In the genomic region with DNA sequence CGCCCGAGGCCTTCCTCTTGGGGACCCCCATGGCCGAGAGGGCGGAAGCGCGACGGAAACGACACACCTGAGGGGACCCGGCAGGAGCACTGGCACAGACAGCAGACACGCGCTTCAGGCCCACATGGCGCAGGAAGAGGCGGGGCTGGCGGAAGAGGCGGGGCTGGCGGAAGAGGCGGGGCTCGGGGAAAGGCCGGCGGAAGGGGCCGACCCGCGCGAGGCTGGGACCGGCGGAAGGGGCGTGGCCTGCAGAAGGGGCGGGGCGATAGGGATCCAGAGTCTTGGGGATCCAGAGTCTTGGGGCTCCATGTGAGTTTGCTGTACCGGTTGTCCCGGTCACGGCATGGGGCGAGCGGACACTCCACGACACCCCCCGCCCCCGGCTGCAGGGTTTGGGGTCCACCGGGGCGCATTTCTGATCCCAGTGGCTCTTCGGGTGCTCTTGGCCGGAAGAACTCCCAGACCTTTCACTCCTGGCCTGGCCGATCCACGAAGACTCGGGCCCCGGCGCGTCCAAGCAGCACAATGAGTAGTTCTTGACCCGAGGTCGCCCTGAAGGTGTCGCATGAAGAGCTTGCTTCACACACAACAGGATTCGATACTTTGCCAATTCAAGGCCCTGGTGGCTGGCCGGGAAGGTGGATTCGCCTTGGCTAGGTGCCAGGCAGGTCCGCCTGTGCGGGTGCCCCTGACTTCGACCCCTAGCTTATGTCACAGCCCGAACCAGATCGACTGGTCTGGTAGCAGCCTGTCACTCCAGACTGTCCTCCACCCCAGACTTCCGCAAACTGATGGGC, we compare ENCODE assay signal across 1 cellular context.
TF ChIP-seq lines count a peak whose summit lies in the region.

A gene with protein sequence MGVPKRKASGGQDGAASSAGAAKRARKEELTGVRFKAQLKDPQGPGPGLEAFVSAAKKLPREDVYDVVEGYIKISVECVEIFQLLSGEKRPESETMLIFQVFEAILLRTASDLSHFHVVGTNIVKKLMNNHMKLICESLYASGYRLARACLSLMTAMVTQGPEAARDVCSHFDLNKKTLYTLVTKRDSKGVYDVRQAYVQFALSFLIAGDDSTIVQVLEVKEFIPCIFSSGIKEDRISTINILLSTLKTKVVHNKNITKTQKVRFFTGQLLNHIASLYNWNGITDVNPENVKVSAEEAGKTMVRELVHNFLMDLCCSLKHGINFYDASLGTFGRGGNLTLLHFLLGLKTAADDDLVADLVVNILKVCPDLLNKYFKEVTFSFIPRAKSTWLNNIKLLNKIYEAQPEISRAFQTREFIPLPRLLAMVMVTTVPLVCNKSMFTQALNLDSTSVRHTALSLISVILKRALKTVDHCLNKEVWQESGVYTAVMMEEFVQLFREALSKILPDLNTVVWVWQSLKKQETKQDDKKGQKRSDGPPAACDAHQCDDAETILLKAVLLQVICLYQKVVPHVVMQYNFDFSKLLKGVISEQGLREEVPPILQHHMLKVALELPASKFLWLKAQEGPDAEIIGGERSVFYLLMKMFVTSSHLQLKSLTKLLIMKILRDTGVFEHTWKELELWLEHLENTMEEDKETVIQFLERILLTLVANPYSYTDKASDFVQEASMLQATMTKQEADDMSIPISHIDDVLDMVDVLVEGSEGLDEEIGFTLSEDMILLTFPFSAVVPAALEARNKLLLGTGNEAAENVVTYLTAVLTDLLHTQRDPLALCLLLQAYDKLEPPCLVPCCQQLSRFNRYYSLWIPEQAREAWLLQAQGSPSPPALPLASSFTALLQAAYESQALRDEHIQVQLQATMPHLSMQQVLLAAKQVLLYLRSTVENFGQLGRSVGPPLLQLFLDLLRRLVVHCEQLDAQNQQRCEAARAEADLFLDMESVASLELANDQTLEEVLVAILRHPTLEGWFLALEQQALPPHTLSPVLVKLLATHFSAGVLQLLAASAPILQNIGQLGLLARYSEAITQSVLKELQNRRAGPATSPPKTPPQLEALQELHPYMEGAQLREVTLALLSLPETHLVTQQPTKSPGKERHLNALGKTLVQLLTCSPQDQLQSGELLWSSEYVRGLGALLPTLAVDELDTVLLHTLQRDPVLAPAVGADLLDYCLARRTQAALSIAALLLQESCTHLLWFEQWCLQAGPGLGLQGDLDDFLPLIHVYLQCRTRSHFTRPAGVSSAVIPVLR (N-terminal part only) (minus strand): TSS at position 133 of the 797 bp plus-strand sequence. CDS start 102 bp downstream, at position 31.

TF ChIP-seq in WTC11, 78 proteins besides CTCF, POLR2A, EP300 and RAD21 (continued from another document):
- TF ChIP-seq, protein P1, sequence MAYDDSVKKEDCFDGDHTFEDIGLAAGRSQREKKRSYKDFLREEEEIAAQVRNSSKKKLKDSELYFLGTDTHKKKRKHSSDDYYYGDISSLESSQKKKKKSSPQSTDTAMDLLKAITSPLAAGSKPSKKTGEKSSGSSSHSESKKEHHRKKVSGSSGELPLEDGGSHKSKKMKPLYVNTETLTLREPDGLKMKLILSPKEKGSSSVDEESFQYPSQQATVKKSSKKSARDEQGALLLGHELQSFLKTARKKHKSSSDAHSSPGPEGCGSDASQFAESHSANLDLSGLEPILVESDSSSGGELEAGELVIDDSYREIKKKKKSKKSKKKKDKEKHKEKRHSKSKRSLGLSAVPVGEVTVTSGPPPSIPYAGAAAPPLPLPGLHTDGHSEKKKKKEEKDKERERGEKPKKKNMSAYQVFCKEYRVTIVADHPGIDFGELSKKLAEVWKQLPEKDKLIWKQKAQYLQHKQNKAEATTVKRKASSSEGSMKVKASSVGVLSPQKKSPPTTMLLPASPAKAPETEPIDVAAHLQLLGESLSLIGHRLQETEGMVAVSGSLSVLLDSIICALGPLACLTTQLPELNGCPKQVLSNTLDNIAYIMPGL (CRISPR knock-in tag; IDR thresholded peaks at IDR 0.05), result peak; percentile 21; the same call in 1 of the 2 replicates
- TF ChIP-seq, protein P2, sequence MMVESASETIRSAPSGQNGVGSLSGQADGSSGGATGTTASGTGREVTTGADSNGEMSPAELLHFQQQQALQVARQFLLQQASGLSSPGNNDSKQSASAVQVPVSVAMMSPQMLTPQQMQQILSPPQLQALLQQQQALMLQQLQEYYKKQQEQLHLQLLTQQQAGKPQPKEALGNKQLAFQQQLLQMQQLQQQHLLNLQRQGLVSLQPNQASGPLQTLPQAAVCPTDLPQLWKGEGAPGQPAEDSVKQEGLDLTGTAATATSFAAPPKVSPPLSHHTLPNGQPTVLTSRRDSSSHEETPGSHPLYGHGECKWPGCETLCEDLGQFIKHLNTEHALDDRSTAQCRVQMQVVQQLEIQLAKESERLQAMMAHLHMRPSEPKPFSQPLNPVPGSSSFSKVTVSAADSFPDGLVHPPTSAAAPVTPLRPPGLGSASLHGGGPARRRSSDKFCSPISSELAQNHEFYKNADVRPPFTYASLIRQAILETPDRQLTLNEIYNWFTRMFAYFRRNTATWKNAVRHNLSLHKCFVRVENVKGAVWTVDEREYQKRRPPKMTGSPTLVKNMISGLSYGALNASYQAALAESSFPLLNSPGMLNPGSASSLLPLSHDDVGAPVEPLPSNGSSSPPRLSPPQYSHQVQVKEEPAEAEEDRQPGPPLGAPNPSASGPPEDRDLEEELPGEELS (CRISPR knock-in tag; IDR thresholded peaks at IDR 0.05), result peak; percentile 60; the same call in 1 of the 2 replicates
- TF ChIP-seq ZNF232 (CRISPR knock-in tag; IDR thresholded peaks at IDR 0.05), result peak; percentile 86
- peak; percentile 64; the same call in 1 of the 2 replicates for TF ChIP-seq FOXP1 (CRISPR knock-in tag; IDR thresholded peaks at IDR 0.05; ENCODE audit: borderline replicate concordance)
- TF ChIP-seq SMAD3 (CRISPR knock-in tag; IDR thresholded peaks at IDR 0.05; ENCODE audit: borderline replicate concordance), result 0 out of 2 replicates have a peak, but pooled peaks have one; percentile 76
- TF ChIP-seq, protein P3, sequence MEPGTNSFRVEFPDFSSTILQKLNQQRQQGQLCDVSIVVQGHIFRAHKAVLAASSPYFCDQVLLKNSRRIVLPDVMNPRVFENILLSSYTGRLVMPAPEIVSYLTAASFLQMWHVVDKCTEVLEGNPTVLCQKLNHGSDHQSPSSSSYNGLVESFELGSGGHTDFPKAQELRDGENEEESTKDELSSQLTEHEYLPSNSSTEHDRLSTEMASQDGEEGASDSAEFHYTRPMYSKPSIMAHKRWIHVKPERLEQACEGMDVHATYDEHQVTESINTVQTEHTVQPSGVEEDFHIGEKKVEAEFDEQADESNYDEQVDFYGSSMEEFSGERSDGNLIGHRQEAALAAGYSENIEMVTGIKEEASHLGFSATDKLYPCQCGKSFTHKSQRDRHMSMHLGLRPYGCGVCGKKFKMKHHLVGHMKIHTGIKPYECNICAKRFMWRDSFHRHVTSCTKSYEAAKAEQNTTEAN (CRISPR knock-in tag; IDR thresholded peaks at IDR 0.05), result 0 out of 2 replicates have a peak, but pooled peaks have one; percentile 53
- TF ChIP-seq, protein P4, sequence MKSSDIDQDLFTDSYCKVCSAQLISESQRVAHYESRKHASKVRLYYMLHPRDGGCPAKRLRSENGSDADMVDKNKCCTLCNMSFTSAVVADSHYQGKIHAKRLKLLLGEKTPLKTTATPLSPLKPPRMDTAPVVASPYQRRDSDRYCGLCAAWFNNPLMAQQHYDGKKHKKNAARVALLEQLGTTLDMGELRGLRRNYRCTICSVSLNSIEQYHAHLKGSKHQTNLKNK (CRISPR knock-in tag; IDR thresholded peaks at IDR 0.05), result no peak
- TF ChIP-seq, protein P5, sequence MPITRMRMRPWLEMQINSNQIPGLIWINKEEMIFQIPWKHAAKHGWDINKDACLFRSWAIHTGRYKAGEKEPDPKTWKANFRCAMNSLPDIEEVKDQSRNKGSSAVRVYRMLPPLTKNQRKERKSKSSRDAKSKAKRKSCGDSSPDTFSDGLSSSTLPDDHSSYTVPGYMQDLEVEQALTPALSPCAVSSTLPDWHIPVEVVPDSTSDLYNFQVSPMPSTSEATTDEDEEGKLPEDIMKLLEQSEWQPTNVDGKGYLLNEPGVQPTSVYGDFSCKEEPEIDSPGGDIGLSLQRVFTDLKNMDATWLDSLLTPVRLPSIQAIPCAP (CRISPR knock-in tag; IDR thresholded peaks at IDR 0.05), result 0 out of 2 replicates have a peak, but pooled peaks have one; percentile 51
- TF ChIP-seq, protein P6, sequence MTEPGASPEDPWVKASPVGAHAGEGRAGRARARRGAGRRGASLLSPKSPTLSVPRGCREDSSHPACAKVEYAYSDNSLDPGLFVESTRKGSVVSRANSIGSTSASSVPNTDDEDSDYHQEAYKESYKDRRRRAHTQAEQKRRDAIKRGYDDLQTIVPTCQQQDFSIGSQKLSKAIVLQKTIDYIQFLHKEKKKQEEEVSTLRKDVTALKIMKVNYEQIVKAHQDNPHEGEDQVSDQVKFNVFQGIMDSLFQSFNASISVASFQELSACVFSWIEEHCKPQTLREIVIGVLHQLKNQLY (CRISPR knock-in tag; IDR thresholded peaks at IDR 0.05), result 0 out of 2 replicates have a peak, but pooled peaks have one; percentile 52
- no peak for TF ChIP-seq RELA (CRISPR knock-in tag; IDR thresholded peaks at IDR 0.05; ENCODE audit: borderline replicate concordance)
- TF ChIP-seq, protein P7, sequence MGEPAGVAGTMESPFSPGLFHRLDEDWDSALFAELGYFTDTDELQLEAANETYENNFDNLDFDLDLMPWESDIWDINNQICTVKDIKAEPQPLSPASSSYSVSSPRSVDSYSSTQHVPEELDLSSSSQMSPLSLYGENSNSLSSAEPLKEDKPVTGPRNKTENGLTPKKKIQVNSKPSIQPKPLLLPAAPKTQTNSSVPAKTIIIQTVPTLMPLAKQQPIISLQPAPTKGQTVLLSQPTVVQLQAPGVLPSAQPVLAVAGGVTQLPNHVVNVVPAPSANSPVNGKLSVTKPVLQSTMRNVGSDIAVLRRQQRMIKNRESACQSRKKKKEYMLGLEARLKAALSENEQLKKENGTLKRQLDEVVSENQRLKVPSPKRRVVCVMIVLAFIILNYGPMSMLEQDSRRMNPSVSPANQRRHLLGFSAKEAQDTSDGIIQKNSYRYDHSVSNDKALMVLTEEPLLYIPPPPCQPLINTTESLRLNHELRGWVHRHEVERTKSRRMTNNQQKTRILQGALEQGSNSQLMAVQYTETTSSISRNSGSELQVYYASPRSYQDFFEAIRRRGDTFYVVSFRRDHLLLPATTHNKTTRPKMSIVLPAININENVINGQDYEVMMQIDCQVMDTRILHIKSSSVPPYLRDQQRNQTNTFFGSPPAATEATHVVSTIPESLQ (CRISPR knock-in tag; IDR thresholded peaks at IDR 0.05), result 0 out of 2 replicates have a peak, but pooled peaks have one; percentile 19
- TF ChIP-seq ETV6 (CRISPR knock-in tag; IDR thresholded peaks at IDR 0.05), result peak; percentile 88
- TF ChIP-seq SP1 (CRISPR knock-in tag; conservative IDR thresholded peaks at IDR 0.05), result peak; percentile 99
- no peak for TF ChIP-seq ESRRA (CRISPR knock-in tag; IDR thresholded peaks at IDR 0.05; ENCODE audit: borderline replicate concordance)
TF ChIP-seq in WTC11: peak in this region for 16.
